12 cellular contexts compared by ENCODE assay signal in genomic region chr4:13329963-13330362, GRCh38.
DNase-seq lines count a peak whose midpoint lies in the region; ATAC-seq and TF ChIP-seq lines count a peak whose summit lies in the region.
"Had no signal": no experiment of that assay in that cellular context is flagged by ENCODE, and none has a peak within 500 bp of the region (broad histone marks: within the 10 kb centered on the region; RNA-seq: fewer than 3 reads in every experiment).

No MANE protein-coding gene starts in this region.

- CTCF ChIA-PET in MCF 10A (lab: Yijun Ruan, JAX) = interaction anchor here (0.6 to 0.8 kb wide), 2 partner anchors 17 to 606 kb away, joined by 3 read pairs; no protein-coding TSS in a partner anchor

- TF ChIP-seq CTCF in MCF 10A (IDR thresholded peaks at IDR 0.05; ENCODE audit: unreplicated experiment) (no peak), breast epithelium (IDR thresholded peaks at IDR 0.05) (no peak), epithelial cell of esophagus (IDR thresholded peaks at IDR 0.05; ENCODE audit: insufficient read depth, low read depth, low read length, missing control alignments) (no peak), nephron progenitor cell (IDR thresholded peaks at IDR 0.05) (no peak)

- POLR2A ChIA-PET in MCF 10A (lab: Yijun Ruan, JAX) = no interaction called here

- intact Hi-C loops in MCF 10A (cut with micrococcal nuclease) (no loop called here), breast epithelium (cut with DNase I; ENCODE audit: low total_unique reads) (no loop called here)

- H3K4me1 ChIP-seq in breast epithelium = no peaks in the 10 kb centered on the region

- no peaks in the 10 kb centered on the region for H3K4me1 Mint-ChIP-seq in MCF 10A (ENCODE audit: insufficient read depth, unreplicated experiment)
- peaks cover 7% of the 10 kb centered on the region for H3K4me1 Mint-ChIP-seq in nephron progenitor cell

- H3K36me3 Mint-ChIP-seq in MCF 10A (ENCODE audit: insufficient read depth, unreplicated experiment) (peaks cover 6% of the 10 kb centered on the region), nephron progenitor cell (ENCODE audit: low read depth) (peaks cover 20% of the 10 kb centered on the region)

- BruUV-seq in MCF 10A (replicated peaks; lab: Mats Ljungman, UMichigan) = no TSS peak

- no peaks in the 10 kb centered on the region for H3K27me3 ChIP-seq in breast epithelium
- H3K27me3 ChIP-seq: dorsolateral prefrontal cortex, heart left ventricle had no signal

- no peak overlapping the region for H3K27ac ChIP-seq in breast epithelium
- H3K27ac ChIP-seq: dorsolateral prefrontal cortex, heart left ventricle had no signal

- no peak for TF ChIP-seq POLR2A in breast epithelium (IDR thresholded peaks at IDR 0.05)

- H3K27ac Mint-ChIP-seq in MCF 10A (ENCODE audit: low read depth, unreplicated experiment) (no peak overlapping the region), nephron progenitor cell (no peak overlapping the region)
- H3K27ac Mint-ChIP-seq: activated naive CD4-positive, alpha-beta T cell treated with anti-CD3 and anti-CD28 coated beads, Interleukin-2, amount 50 U/mL, for 72 hours had no signal

- H3K9me3 Mint-ChIP-seq in MCF 10A (ENCODE audit: unreplicated experiment) = no peaks in the 10 kb centered on the region
- no peaks in the 10 kb centered on the region for H3K9me3 Mint-ChIP-seq in nephron progenitor cell

- DNase-seq in MCF 10A (ENCODE audit: unreplicated experiment) (peak; percentile 75), breast epithelium (ENCODE audit: low spot score in 2 of 2) (no peak), NCI-H748 (lab: John Stamatoyannopoulos, UW; ENCODE audit: unreplicated experiment) (peak; percentile 60), epithelial cell of esophagus (ENCODE audit: low read depth) (peak; percentile 79), stromal cell of bone marrow (ENCODE audit: low read depth) (peak; percentile 57), nephron progenitor cell (no peak), dedifferentiated amniotic fluid mesenchymal stem cell (ENCODE audit: extremely low spot score) (no peak)
- DNase-seq: DMS153, dorsolateral prefrontal cortex, heart left ventricle had no signal

- H3K27me3 Mint-ChIP-seq in MCF 10A (ENCODE audit: insufficient read depth, unreplicated experiment) = no peaks in the 10 kb centered on the region
- H3K27me3 Mint-ChIP-seq in nephron progenitor cell (ENCODE audit: low read depth, poor library complexity) = no peaks in the 10 kb centered on the region

- ATAC-seq in GM21423 (IDR thresholded peaks at IDR 0.05; ENCODE audit: unreplicated experiment) = no peak
- ATAC-seq: heart left ventricle had no signal

- H3K4me3 ChIP-seq in breast epithelium (no peak overlapping the region), epithelial cell of esophagus (ENCODE audit: low read length) (no peak overlapping the region)
- H3K4me3 ChIP-seq: dorsolateral prefrontal cortex, heart left ventricle had no signal

- H3K9me3 ChIP-seq in breast epithelium = no peaks in the 10 kb centered on the region
- H3K9me3 ChIP-seq: heart left ventricle had no signal

- H3K4me3 Mint-ChIP-seq in MCF 10A (ENCODE audit: unreplicated experiment) (no peak overlapping the region), nephron progenitor cell (no peak overlapping the region)

- no peaks in the 10 kb centered on the region for H3K36me3 ChIP-seq in breast epithelium
- H3K36me3 ChIP-seq: heart left ventricle had no signal

Comparison
In these comparisons a context has a peak if more than half of its experiments do, and no peak if none do; other contexts are left out.
1. DNase-seq: peak in MCF 10A (single experiment), NCI-H748 (single experiment), epithelial cell of esophagus (single experiment) and stromal cell of bone marrow (single experiment); none in breast epithelium (0 of 2), nephron progenitor cell (single experiment) and dedifferentiated amniotic fluid mesenchymal stem cell (single experiment).